In the genomic region with DNA sequence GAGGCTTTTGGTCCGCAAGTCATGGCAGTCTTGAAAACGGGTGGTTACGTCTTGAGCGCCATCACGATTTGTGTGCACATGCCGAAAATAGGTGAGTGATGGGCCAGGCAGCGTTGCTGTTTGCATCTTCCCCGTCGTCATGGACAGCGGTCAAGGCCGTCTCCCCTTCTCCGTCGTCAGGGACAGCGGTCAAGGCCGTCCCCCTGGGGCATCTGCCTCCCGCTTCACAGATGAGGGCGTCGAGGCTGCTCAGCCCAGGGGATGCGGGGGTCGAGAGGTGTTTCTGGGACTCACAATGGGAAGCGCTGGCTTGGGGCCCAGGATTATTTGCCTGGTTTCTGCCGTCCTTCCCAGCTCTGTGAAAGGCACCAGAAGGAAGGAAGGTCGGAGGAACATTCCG, we compare ENCODE assay signal across 21 cellular contexts.
DNase-seq lines count a peak whose midpoint lies in the region; ATAC-seq, FAIRE-seq and TF ChIP-seq lines count a peak whose summit lies in the region.
"Had no signal": no experiment of that assay in that cellular context is flagged by ENCODE, and none has a peak within 500 bp of the region (broad histone marks: within the 10 kb centered on the region; RNA-seq: fewer than 3 reads in every experiment).

No MANE protein-coding gene starts in this region.

- H3K27ac ChIP-seq in HepG2 (ENCODE audit: extremely low read length, insufficient read depth, low read length) (no peak overlapping the region), right lobe of liver (no peak overlapping the region), neuronal stem cell (replicated peaks; ENCODE audit: low read length) (no peak overlapping the region)
- H3K27ac ChIP-seq: 22Rv1; A549; BLaER1 treated with 17β-estradiol and CSF1 and Interleukin-3, amounts not matched to agents 10 nM and 100 nM; C4-2B had no signal

- TF ChIP-seq CTCF in HepG2 (CRISPR knock-in tag; IDR thresholded peaks at IDR 0.05) (no peak), right lobe of liver (IDR thresholded peaks at IDR 0.05) (no peak)

- H4K91ac ChIP-seq in neuronal stem cell (ENCODE audit: low read depth, low read length, poor library complexity), result no peak overlapping the region

- ATAC-seq in HepG2 (no peak), right lobe of liver (no peak), HG03135 (IDR thresholded peaks at IDR 0.05; ENCODE audit: unreplicated experiment) (no peak)
- ATAC-seq: A549; CD8-positive, alpha-beta T cell had no signal

- POLR2A ChIA-PET in HepG2 (lab: Yijun Ruan, JAX), result no interaction called here

- H3K27me3 ChIP-seq in HepG2 (ENCODE audit: control insufficient read depth in 1 of 2, insufficient read depth in 2 of 2, low read length in 2 of 2) (no peaks in the 10 kb centered on the region; a peak in 1 of 5 replicates), right lobe of liver (no peaks in the 10 kb centered on the region), neuronal stem cell (ENCODE audit: control insufficient read depth in 3 of 3, insufficient read depth in 3 of 3, low read depth in 1 of 3, low read length in 3 of 3) (peaks cover 0 to 91% (median 0%) of the 10 kb centered on the region in 3 experiments)

- H3K36me3 Mint-ChIP-seq in activated naive CD8-positive, alpha-beta T cell treated with anti-CD3 and anti-CD28 coated beads for 36 hours, result no peaks in the 10 kb centered on the region
- H3K36me3 Mint-ChIP-seq: CD8-positive, alpha-beta T cell had no signal

- TF ChIP-seq RAD21 in HepG2 (CRISPR knock-in tag; IDR thresholded peaks at IDR 0.05), result no peak

- TF ChIP-seq EP300 in HepG2 (IDR thresholded peaks at IDR 0.05; ENCODE audit: low read depth in 2 of 2, low read length in 2 of 2), result no peak
- no peak for TF ChIP-seq EP300 in HepG2 (CRISPR knock-in tag; IDR thresholded peaks at IDR 0.05; ENCODE audit: borderline replicate concordance)

- peak overlapping the region; percentile 61 for H2AK5ac ChIP-seq in neuronal stem cell (ENCODE audit: low read depth, low read length)

- intact Hi-C loops in HepG2 (cut with micrococcal nuclease; ENCODE audit: unreplicated experiment) (no loop called here), right lobe of liver (cut with DNase I) (no loop called here)

- H3K14ac ChIP-seq in neuronal stem cell (ENCODE audit: low read length), result no peak overlapping the region

- H3K79me2 ChIP-seq in HepG2 (ENCODE audit: insufficient read depth, low read length), result no peaks in the 10 kb centered on the region

- H2BK12ac ChIP-seq in neuronal stem cell (ENCODE audit: low read length), result no peak overlapping the region

- no peaks in the 10 kb centered on the region for H3K9me3 Mint-ChIP-seq in activated naive CD8-positive, alpha-beta T cell treated with anti-CD3 and anti-CD28 coated beads for 36 hours
- H3K9me3 Mint-ChIP-seq: CD4-positive, alpha-beta T cell; CD8-positive, alpha-beta T cell had no signal

- no peaks in the 10 kb centered on the region for H3K79me1 ChIP-seq in neuronal stem cell (ENCODE audit: low read depth, low read length)

- peak overlapping the region; percentile 73 for H3K18ac ChIP-seq in neuronal stem cell (ENCODE audit: low read length)

- H3K36me3 ChIP-seq in HepG2 (replicated peaks in 1 of 2; ENCODE audit: control insufficient read depth in 1 of 2, insufficient read depth in 2 of 2, low read length in 2 of 2), result no peaks in the 10 kb centered on the region
- H3K36me3 ChIP-seq in right lobe of liver, result no peaks in the 10 kb centered on the region
- H3K36me3 ChIP-seq in neuronal stem cell (replicated peaks in 1 of 2; ENCODE audit: control insufficient read depth in 2 of 2, insufficient read depth in 2 of 2, low read length in 2 of 2), result no peaks in the 10 kb centered on the region
- H3K36me3 ChIP-seq: BLaER1 treated with 17β-estradiol and CSF1 and Interleukin-3, amounts not matched to agents 10 nM and 100 nM had no signal

- no peaks in the 10 kb centered on the region for H4K20me1 ChIP-seq in HepG2 (ENCODE audit: insufficient read depth, low read length)

- WGBS in HepG2 (ENCODE audit: low lambda C conversion rate), result 67% methylated on average over 19 of the region's 24 CpGs
- 78% methylated on average over 10 of the region's 24 CpGs for WGBS in right lobe of liver (ENCODE audit: insufficient coverage, low coverage, low lambda C conversion rate, missing lambda C conversion rate)
- no CpG with 5 or more reads among the region's 24 CpGs for WGBS in neuronal stem cell (ENCODE audit: extremely low coverage in 2 of 2, insufficient read length in 2 of 2, insufficient replicate concordance in 1 of 2), 2 donors

- H3K9me3 ChIP-seq in HepG2 (ENCODE audit: low read length) (no peaks in the 10 kb centered on the region), right lobe of liver (no peaks in the 10 kb centered on the region), neuronal stem cell (replicated peaks in 1 of 2; ENCODE audit: control insufficient read depth in 2 of 2, insufficient read depth in 1 of 2, low read depth in 1 of 2, low read length in 2 of 2) (no peaks in the 10 kb centered on the region)
- H3K9me3 ChIP-seq: A549; BLaER1 treated with 17β-estradiol and CSF1 and Interleukin-3, amounts not matched to agents 10 nM and 100 nM; Caco-2 had no signal

- H3K4me3 ChIP-seq in HepG2 (replicated peaks in 1 of 3; ENCODE audit: insufficient read depth in 1 of 3, low read depth in 2 of 3, low read length in 3 of 3) (no peak overlapping the region), right lobe of liver (no peak overlapping the region), neuronal stem cell (ENCODE audit: low read length in 2 of 2) (no peak overlapping the region)
- H3K4me3 ChIP-seq: A549; BLaER1 treated with 17β-estradiol and CSF1 and Interleukin-3, amounts not matched to agents 10 nM and 100 nM had no signal

- FAIRE-seq in HepG2 (lab: Jason Lieb, UNC), result no peak
- FAIRE-seq: A549, D721Med, G401.6, GM12891, GM19239 had no signal

- TF ChIP-seq POLR2A in HepG2 (IDR thresholded peaks at IDR 0.05; ENCODE audit: insufficient read depth in 1 of 2, low read depth in 2 of 2, low read length in 2 of 2) (no peak), right lobe of liver (IDR thresholded peaks at IDR 0.05) (no peak)

- DNase-seq in HepG2 (ENCODE audit: low spot score), result no peak
- no peak for DNase-seq in right lobe of liver
- DNase-seq in neuronal stem cell (ENCODE audit: low spot score), result no peak
- DNase-seq in activated naive CD8-positive, alpha-beta T cell treated with anti-CD3 and anti-CD28 coated beads for 36 hours, result no peak
- DNase-seq: AML-193; Caco-2; Calu3; CD4-positive, alpha-beta T cell; DMS79 treated with DMSO at 0.1 percent for 48 hours; GF-D8 had no signal

- H2AFZ ChIP-seq in HepG2 (ENCODE audit: low read length) (no peak overlapping the region), neuronal stem cell (ENCODE audit: low read length) (no peak overlapping the region)

- no peaks in the 10 kb centered on the region for H3K27me3 Mint-ChIP-seq in activated naive CD8-positive, alpha-beta T cell treated with anti-CD3 and anti-CD28 coated beads for 36 hours
- H3K27me3 Mint-ChIP-seq: B cell; CD4-positive, alpha-beta T cell had no signal

- H3K4me3 Mint-ChIP-seq in activated naive CD8-positive, alpha-beta T cell treated with anti-CD3 and anti-CD28 coated beads for 36 hours, result no peak overlapping the region
- H3K4me3 Mint-ChIP-seq: B cell; CD4-positive, alpha-beta T cell; CD8-positive, alpha-beta T cell had no signal

- H4K8ac ChIP-seq in neuronal stem cell (ENCODE audit: low read depth, low read length), result no peak overlapping the region

- BruUV-seq in HepG2 (replicated peaks; lab: Mats Ljungman, UMichigan), result no TSS peak

- H3K4me1 Mint-ChIP-seq in activated naive CD8-positive, alpha-beta T cell treated with anti-CD3 and anti-CD28 coated beads for 36 hours, result no peaks in the 10 kb centered on the region
- H3K4me1 Mint-ChIP-seq: B cell had no signal

- no peak overlapping the region for H2BK15ac ChIP-seq in neuronal stem cell (ENCODE audit: low read length)

- CTCF ChIA-PET in HepG2 (lab: Yijun Ruan, JAX; ENCODE audit: low intra/inter-chr PET ratio, low total read pairs), result no interaction called here

- peaks cover 71% of the 10 kb centered on the region for H3K4me1 ChIP-seq in HepG2 (ENCODE audit: insufficient read depth, low read length)
- H3K4me1 ChIP-seq in right lobe of liver, result no peaks in the 10 kb centered on the region
- peaks cover 0 to 31% of the 10 kb centered on the region in 2 donors for H3K4me1 ChIP-seq in neuronal stem cell (ENCODE audit: control insufficient read depth in 2 of 2, insufficient read depth in 1 of 2, low read depth in 1 of 2, low read length in 2 of 2)
- H3K4me1 ChIP-seq: A549, Caco-2 had no signal

- H3K4ac ChIP-seq in neuronal stem cell (ENCODE audit: low read length), result no peak overlapping the region

- in situ Hi-C loops in HepG2 (cut with HindIII; ENCODE audit: extremely low pct_ligation_motif_present, low pct_unique_long_range_greater_than_20kb), result no loop called here

- H2BK5ac ChIP-seq in neuronal stem cell (ENCODE audit: low read length), result no peak overlapping the region

- peak overlapping the region; percentile 47 for H3K23ac ChIP-seq in neuronal stem cell (ENCODE audit: low read depth, low read length, poor library complexity)

- no peak overlapping the region for H3K4me2 ChIP-seq in HepG2 (ENCODE audit: low read depth, low read length)
- no peak overlapping the region for H3K4me2 ChIP-seq in neuronal stem cell (ENCODE audit: insufficient read depth, low read length, poor library complexity, severe bottlenecking)
- H3K4me2 ChIP-seq: A549 had no signal

- H3K27ac Mint-ChIP-seq in activated naive CD8-positive, alpha-beta T cell treated with anti-CD3 and anti-CD28 coated beads for 36 hours, result no peak overlapping the region
- H3K27ac Mint-ChIP-seq: B cell; CD4-positive, alpha-beta T cell; CD8-positive, alpha-beta T cell had no signal

- H2BK120ac ChIP-seq in neuronal stem cell (ENCODE audit: low read depth, low read length), result no peak overlapping the region

- H3K9ac ChIP-seq in HepG2 (ENCODE audit: insufficient read depth, low read depth, low read length) (no peak overlapping the region), neuronal stem cell (ENCODE audit: low read depth, low read length, poor library complexity) (no peak overlapping the region)
- H3K9ac ChIP-seq: BLaER1 treated with 17β-estradiol and CSF1 and Interleukin-3, amounts not matched to agents 10 nM and 100 nM had no signal

TF ChIP-seq in HepG2, 621 proteins besides CTCF, POLR2A, EP300 and RAD21 (continues in another document):
- TF ChIP-seq SALL1 (CRISPR knock-in tag; IDR thresholded peaks at IDR 0.05) (0 out of 2 replicates have a peak, but pooled peaks have one; percentile 18), SATB2 (CRISPR knock-in tag; IDR thresholded peaks at IDR 0.05) (no peak)
- TF ChIP-seq, protein P1, sequence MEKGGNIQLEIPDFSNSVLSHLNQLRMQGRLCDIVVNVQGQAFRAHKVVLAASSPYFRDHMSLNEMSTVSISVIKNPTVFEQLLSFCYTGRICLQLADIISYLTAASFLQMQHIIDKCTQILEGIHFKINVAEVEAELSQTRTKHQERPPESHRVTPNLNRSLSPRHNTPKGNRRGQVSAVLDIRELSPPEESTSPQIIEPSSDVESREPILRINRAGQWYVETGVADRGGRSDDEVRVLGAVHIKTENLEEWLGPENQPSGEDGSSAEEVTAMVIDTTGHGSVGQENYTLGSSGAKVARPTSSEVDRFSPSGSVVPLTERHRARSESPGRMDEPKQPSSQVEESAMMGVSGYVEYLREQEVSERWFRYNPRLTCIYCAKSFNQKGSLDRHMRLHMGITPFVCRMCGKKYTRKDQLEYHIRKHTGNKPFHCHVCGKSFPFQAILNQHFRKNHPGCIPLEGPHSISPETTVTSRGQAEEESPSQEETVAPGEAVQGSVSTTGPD (CRISPR knock-in tag; IDR thresholded peaks at IDR 0.05), result no peak
